Comparison of ENCODE assay signal across 8 cellular contexts in genomic region chr2:222318712-222319575, GRCh38. TPM values are rescaled to one million over a fixed set of nuclear protein-coding genes. Genes with fewer than 3 reads are reported as not detected.
A peak's percentile ranks its signal among the peaks of the same experiment; 100 is the strongest.
DNase-seq lines count a peak whose midpoint lies in the region; ATAC-seq, FAIRE-seq and TF ChIP-seq lines count a peak whose summit lies in the region.

No MANE protein-coding gene starts in this region.

- no peak for FAIRE-seq in urothelium cell line (lab: Jason Lieb, UNC)

- peak overlapping the region; percentile 98 for H3K4me2 ChIP-seq in PC-3 (ENCODE audit: low read length)

- no peaks in the 10 kb centered on the region for H3K36me3 Mint-ChIP-seq in chondrocyte (ENCODE audit: low read depth)

- no peaks in the 10 kb centered on the region for H3K9me3 Mint-ChIP-seq in chondrocyte (ENCODE audit: low read depth)

- peak; percentile 40 for ATAC-seq in GM19452 (IDR thresholded peaks at IDR 0.05; ENCODE audit: unreplicated experiment)
- ATAC-seq in HG03442 (IDR thresholded peaks at IDR 0.05; ENCODE audit: unreplicated experiment), result peak; percentile 37
- peak; percentile 29 for ATAC-seq in PC-3
- ATAC-seq in lower lobe of right lung, result peak; percentile 30 to 40

- POLR2A ChIA-PET in PC-3 (lab: Charles Lee; ENCODE audit: unreplicated experiment), result no interaction called here

- peaks cover 6% of the 10 kb centered on the region for H3K4me1 ChIP-seq in PC-3 (ENCODE audit: insufficient read depth, low read length)
- H3K4me1 ChIP-seq in lower lobe of right lung, result peaks cover 21% of the 10 kb centered on the region
- H3K4me1 ChIP-seq in tibial artery, result peaks cover 0 to 24% (median 17%) of the 10 kb centered on the region in 4 donors

- no peaks in the 10 kb centered on the region for H3K79me2 ChIP-seq in PC-3 (ENCODE audit: low read length)

- no TSS peak for BruUV-seq in PC-3 (replicated peaks; lab: Mats Ljungman, UMichigan)

- peaks cover 15% of the 10 kb centered on the region for H3K4me1 Mint-ChIP-seq in chondrocyte (ENCODE audit: low read depth)

- no peaks in the 10 kb centered on the region for H3F3A ChIP-seq in PC-3 (ENCODE audit: low read length, unreplicated experiment)

- no peaks in the 10 kb centered on the region for H4K20me1 ChIP-seq in PC-3 (ENCODE audit: low read length)

- H3K27me3 ChIP-seq in PC-3 (ENCODE audit: low read length) (peaks cover 54% of the 10 kb centered on the region), lower lobe of right lung (ENCODE audit: low read depth) (peaks cover 56% of the 10 kb centered on the region), tibial artery (peaks cover 0 to 58% of the 10 kb centered on the region in 2 donors)

- H2AFZ ChIP-seq in PC-3 (ENCODE audit: low read length), result peak overlapping the region; percentile 94

- H3K4me3 ChIP-seq in PC-3 (ENCODE audit: low read length), result peak overlapping the region; percentile 75
- H3K4me3 ChIP-seq in lower lobe of right lung, result peak overlapping the region; percentile 59
- peak overlapping the region; percentile 33 to 52 for H3K4me3 ChIP-seq in tibial artery

- H3K36me3 ChIP-seq in PC-3 (ENCODE audit: low read depth, low read length) (no peaks in the 10 kb centered on the region), lower lobe of right lung (no peaks in the 10 kb centered on the region), tibial artery (no peaks in the 10 kb centered on the region)

- no peaks in the 10 kb centered on the region for H3K9me2 ChIP-seq in PC-3 (replicated peaks; ENCODE audit: low read length)

- peak overlapping the region; percentile 79 for H3K4me3 Mint-ChIP-seq in chondrocyte (ENCODE audit: unreplicated experiment)

- intact Hi-C loops in PC-3 (cut with micrococcal nuclease), result loop anchor here (1.0 to 10.0 kb wide), 4 partner anchors 26 to 294 kb away; no protein-coding TSS in a partner anchor
- intact Hi-C loops in lower lobe of right lung (cut with DNase I), result no loop called here
- intact Hi-C loops in tibial artery (cut with DNase I; ENCODE audit: low total_unique reads), result loop anchor here (5.0 kb wide), 1 partner anchor 243 kb away; no protein-coding TSS in a partner anchor

- H3K27ac ChIP-seq in PC-3 (ENCODE audit: low read length) (no peak overlapping the region), lower lobe of right lung (no peak overlapping the region), tibial artery (no peak overlapping the region)

- H3K27ac Mint-ChIP-seq in chondrocyte (ENCODE audit: unreplicated experiment), result no peak overlapping the region

- DNase-seq in Daoy (ENCODE audit: low read depth) (peak; percentile 62), PC-3 (no peak), chondrocyte (ENCODE audit: low spot score) (peak; percentile 86), lower lobe of right lung (no peak), tibial artery (no peak), urothelium cell line (ENCODE audit: low spot score) (no peak)

- H3K9me3 ChIP-seq in PC-3 (ENCODE audit: low read length) (no peaks in the 10 kb centered on the region), lower lobe of right lung (no peaks in the 10 kb centered on the region), tibial artery (no peaks in the 10 kb centered on the region)

- CTCF ChIA-PET in PC-3 (lab: Charles Lee), result interaction anchor here (0.6 to 1.1 kb wide), 3 partner anchors 250 to 292 kb away, joined by 3 to 7 read pairs (median 4); no protein-coding TSS in a partner anchor

- no peak overlapping the region for H3K9ac ChIP-seq in PC-3 (ENCODE audit: low read length)

- TF ChIP-seq CTCF in PC-3 (conservative IDR thresholded peaks at IDR 0.05; ENCODE audit: low read depth, low read length), result peak; percentile 23; the same call in 1 of the 2 replicates
- TF ChIP-seq CTCF in chondrocyte (IDR thresholded peaks at IDR 0.05), result peak; percentile 64
- peak; percentile 20 for TF ChIP-seq CTCF in lower lobe of right lung (IDR thresholded peaks at IDR 0.05)
- no peak for TF ChIP-seq CTCF in tibial artery (IDR thresholded peaks at IDR 0.05)

- H3K27me3 Mint-ChIP-seq in chondrocyte (ENCODE audit: low read depth), result peaks cover 47% of the 10 kb centered on the region

RNA-seq across cellular contexts. Expression of gene PAX3, which starts 20.1 kb away (rescaled TPM):
- total RNA-seq in Daoy (2014; rRNA removed; shearing (Covaris generic)), result 7.2 and 15.7 TPM in 2 replicates
- total RNA-seq in PC-3 (2014; rRNA removed) (not detected in 2 replicates), chondrocyte (1.4 to 4.7 TPM (median 4.1 TPM) in 3 replicates), lower lobe of right lung (not detected)

Comparison
In these comparisons a context has a peak if more than half of its experiments do, and no peak if none do; other contexts are left out.
1. DNase-seq: peak in Daoy (single experiment) and chondrocyte (single experiment); none in PC-3 (single experiment), lower lobe of right lung (single experiment), tibial artery (0 of 2) and urothelium cell line (single experiment).
2. CTCF ChIP-seq: peak in PC-3 (single experiment), chondrocyte (single experiment) and lower lobe of right lung (single experiment); none in tibial artery (0 of 2).
3. Peak in every context shown above with its lines, with median percentiles within 50 percentile points of each other: ATAC-seq and H3K4me3 ChIP-seq.